Comparison of ENCODE assay signal across 8 cellular contexts in genomic region chr5:71289946-71290345, GRCh38.
DNase-seq lines count a peak whose midpoint lies in the region; ATAC-seq and TF ChIP-seq lines count a peak whose summit lies in the region.
"Not testable (repeated sequence)": the region's sequence is repeated elsewhere in the genome, so short reads cannot be mapped to it uniquely, and the experiment has no call there.

No MANE protein-coding gene starts in this region.

- H4K20me1 ChIP-seq in smooth muscle cell (ENCODE audit: low read depth): not testable (repeated sequence)

- H3K4me2 ChIP-seq in smooth muscle cell: not testable (repeated sequence)

- H3K4me3 Mint-ChIP-seq in Calu3 (ENCODE audit: low read depth, unreplicated experiment); chondrocyte (ENCODE audit: unreplicated experiment); natural killer cell: not testable (repeated sequence)

- not testable (repeated sequence) for H2AFZ ChIP-seq in smooth muscle cell (ENCODE audit: low read depth)

- not testable (repeated sequence) for H3K4me1 Mint-ChIP-seq in Calu3 (ENCODE audit: low read depth, unreplicated experiment); chondrocyte (ENCODE audit: low read depth); natural killer cell

- H3K27me3 ChIP-seq in RWPE2 (ENCODE audit: insufficient read depth, poor library complexity, severe bottlenecking); heart right ventricle; smooth muscle cell (ENCODE audit: low read depth); transverse colon: not testable (repeated sequence)

- TF ChIP-seq EP300 in transverse colon (IDR thresholded peaks at IDR 0.05; ENCODE audit: low read depth): not testable (repeated sequence)

- H3K9me3 ChIP-seq in RWPE2 (ENCODE audit: severe bottlenecking); heart right ventricle; smooth muscle cell (replicated peaks; ENCODE audit: low read depth); transverse colon: not testable (repeated sequence)

- DNase-seq in Calu3 (peak; percentile 29), chondrocyte (ENCODE audit: low spot score) (peak; percentile 3), natural killer cell (peak; percentile 55)
- DNase-seq in RWPE2 (ENCODE audit: low spot score); heart right ventricle; smooth muscle cell (lab: John Stamatoyannopoulos, UW; ENCODE audit: unreplicated experiment); transverse colon: not testable (repeated sequence)
- DNase-seq in activated naive CD4-positive, alpha-beta T cell treated with anti-CD3 and anti-CD28 coated beads, Interleukin-2, amount 50 U/mL, for 72 hours (ENCODE audit: low spot score in 2 of 2): peak; percentile 42 to 90

- not testable (repeated sequence) for H3K27me3 Mint-ChIP-seq in Calu3 (ENCODE audit: unreplicated experiment); chondrocyte (ENCODE audit: low read depth); natural killer cell (ENCODE audit: low read depth in 2 of 2)

- 0 to 1% methylated on average over 20 to 21 of the region's 42 CpGs for WGBS in heart right ventricle, 2 donors
- no CpG with 5 or more reads among the region's 42 CpGs for WGBS in smooth muscle cell (ENCODE audit: low lambda C conversion rate)
- no CpG with 5 or more reads among the region's 42 CpGs for WGBS in transverse colon (ENCODE audit: low coverage in 1 of 2), 2 donors

- not testable (repeated sequence) for H3F3A ChIP-seq in smooth muscle cell (ENCODE audit: low read depth)

- in situ Hi-C loops in transverse colon (cut with MboI; ENCODE audit: low pct_ligation_motif_present in 1 of 4, low pct_unique_long_range_greater_than_20kb in 1 of 4, low sequenced_read_pairs in 3 of 4): not testable (repeated sequence)

- not testable (repeated sequence) for H3K36me3 ChIP-seq in RWPE2 (ENCODE audit: low read depth); heart right ventricle; smooth muscle cell (ENCODE audit: low read depth); transverse colon

- H3K27ac ChIP-seq in RWPE2 (ENCODE audit: poor library complexity, severe bottlenecking); smooth muscle cell (ENCODE audit: low read depth): not testable (repeated sequence)
- H3K27ac ChIP-seq in heart right ventricle (peak overlapping the region in 7 of 10 donors; percentile 55 to 77 (median 69)), transverse colon (peak overlapping the region; percentile 74 to 82 (median 76))

- H3K9ac ChIP-seq in smooth muscle cell (ENCODE audit: low read depth): not testable (repeated sequence)

- CTCF ChIA-PET in Calu3 (lab: Charles Lee): not testable (repeated sequence)

- not testable (repeated sequence) for H3K4me1 ChIP-seq in RWPE2 (ENCODE audit: insufficient read depth, poor library complexity, severe bottlenecking); heart right ventricle; smooth muscle cell (ENCODE audit: low read depth); transverse colon

- H3K79me2 ChIP-seq in smooth muscle cell (ENCODE audit: low read depth): not testable (repeated sequence)

- not testable (repeated sequence) for H3K9me3 Mint-ChIP-seq in Calu3 (ENCODE audit: low read depth, unreplicated experiment); activated naive CD4-positive, alpha-beta T cell treated with anti-CD3 and anti-CD28 coated beads, Interleukin-2, amount 50 U/mL, for 72 hours; chondrocyte (ENCODE audit: low read depth); natural killer cell

- intact Hi-C loops in Calu3 (cut with micrococcal nuclease; ENCODE audit: unreplicated experiment); heart right ventricle (cut with DNase I); natural killer cell (cut with micrococcal nuclease); transverse colon (cut with DNase I; ENCODE audit: low total_unique reads): not testable (repeated sequence)

- H3K27ac Mint-ChIP-seq in Calu3 (ENCODE audit: unreplicated experiment); activated naive CD4-positive, alpha-beta T cell treated with anti-CD3 and anti-CD28 coated beads, Interleukin-2, amount 50 U/mL, for 72 hours; chondrocyte (ENCODE audit: unreplicated experiment); natural killer cell: not testable (repeated sequence)

- not testable (repeated sequence) for ATAC-seq in RWPE2 (ENCODE audit: low read depth); activated naive CD4-positive, alpha-beta T cell treated with anti-CD3 and anti-CD28 coated beads, Interleukin-2, amount 50 U/mL, for 72 hours; heart right ventricle; natural killer cell

- not testable (repeated sequence) for TF ChIP-seq POLR2A in transverse colon (IDR thresholded peaks at IDR 0.05)

- not testable (repeated sequence) for BruUV-seq in Calu3 (replicated peaks; lab: Mats Ljungman, UMichigan)

- not testable (repeated sequence) for H3K36me3 Mint-ChIP-seq in Calu3 (ENCODE audit: insufficient read depth, unreplicated experiment); activated naive CD4-positive, alpha-beta T cell treated with anti-CD3 and anti-CD28 coated beads, Interleukin-2, amount 50 U/mL, for 72 hours; chondrocyte (ENCODE audit: low read depth); natural killer cell

- not testable (repeated sequence) for TF ChIP-seq CTCF in Calu3 (IDR thresholded peaks at IDR 0.05; ENCODE audit: unreplicated experiment); RWPE2 (IDR thresholded peaks at IDR 0.05; ENCODE audit: poor library complexity, severe bottlenecking); natural killer cell (IDR thresholded peaks at IDR 0.05); smooth muscle cell (IDR thresholded peaks at IDR 0.05; ENCODE audit: borderline replicate concordance, insufficient read depth, poor library complexity, severe bottlenecking); transverse colon (IDR thresholded peaks at IDR 0.05)
- TF ChIP-seq CTCF in chondrocyte (IDR thresholded peaks at IDR 0.05) (peak; percentile 34), heart right ventricle (IDR thresholded peaks at IDR 0.05) (peak in 1 of 9 donors; percentile 18)

- peak overlapping the region; percentile 37 for H3K4me3 ChIP-seq in RWPE2 (ENCODE audit: severe bottlenecking)
- H3K4me3 ChIP-seq in heart right ventricle: peak overlapping the region in 8 of 10 donors; percentile 21 to 47 (median 42)
- H3K4me3 ChIP-seq in smooth muscle cell: peak overlapping the region; percentile 34
- H3K4me3 ChIP-seq in transverse colon: peak overlapping the region in 2 of 4 donors; percentile 36 to 51
